In genomic region chr2:191051825-191052778, GRCh38 we compare ENCODE assay signal across 8 cellular contexts. TPM values are rescaled to one million over a fixed set of nuclear protein-coding genes. Genes with fewer than 3 reads are reported as not detected.
DNase-seq lines count a peak whose midpoint lies in the region; ATAC-seq, FAIRE-seq and TF ChIP-seq lines count a peak whose summit lies in the region.

No MANE protein-coding gene starts in this region.

- H3K36me3 ChIP-seq in gastroesophageal sphincter (no peaks in the 10 kb centered on the region), MG63 (no peaks in the 10 kb centered on the region)

- peak; percentile 80 for FAIRE-seq in TTC549 (lab: Jason Lieb, UNC)

- peaks cover 0 to 29% (median 7%) of the 10 kb centered on the region in 3 donors for H3K4me1 ChIP-seq in gastroesophageal sphincter

- H3K9me3 ChIP-seq in gastroesophageal sphincter (no peaks in the 10 kb centered on the region), MG63 (no peaks in the 10 kb centered on the region)

- WGBS in gastroesophageal sphincter (ENCODE audit: low coverage in 1 of 2), 2 donors: 18 to 29% methylated on average over 10 of the region's 10 CpGs

- H3K4me3 ChIP-seq in gastroesophageal sphincter (no peak overlapping the region), retinal pigment epithelial cell (ENCODE audit: low read length) (no peak overlapping the region), MG63 (no peak overlapping the region)

- TF ChIP-seq EP300 in gastroesophageal sphincter (IDR thresholded peaks at IDR 0.05): no peak

- TF ChIP-seq CTCF in gastroesophageal sphincter (IDR thresholded peaks at IDR 0.05) (peak; percentile 43 to 61 (median 58)), retinal pigment epithelial cell (conservative IDR thresholded peaks at IDR 0.05; ENCODE audit: low read depth, low read length) (peak; percentile 56)

- TF ChIP-seq POLR2A in gastroesophageal sphincter (IDR thresholded peaks at IDR 0.05): no peak

- H3K27me3 ChIP-seq in gastroesophageal sphincter: peaks cover 4% of the 10 kb centered on the region
- H3K27me3 ChIP-seq in MG63: no peaks in the 10 kb centered on the region

- ATAC-seq in GM21737 (IDR thresholded peaks at IDR 0.05; ENCODE audit: unreplicated experiment): peak; percentile 60
- peak; percentile 17 for ATAC-seq in gastroesophageal sphincter

- H3K27ac ChIP-seq in gastroesophageal sphincter: no peak overlapping the region

- DNase-seq in DMS53 (lab: John Stamatoyannopoulos, UW): peak; percentile 76
- peak; percentile 39 for DNase-seq in NCI-H1417 treated with DMSO at 0.1 percent for 48 hours (lab: John Stamatoyannopoulos, UW)
- DNase-seq in retinal pigment epithelial cell (ENCODE audit: low read depth): no peak
- DNase-seq in MG63: no peak
- DNase-seq in activated naive CD4-positive, alpha-beta T cell treated with Interleukin-2 at 50 U/mL for 16 hours: no peak

RNA-seq across cellular contexts. Expression of gene STAT1, which starts 38.1 kb away (rescaled TPM):
- total RNA-seq in gastroesophageal sphincter: 10 to 100 TPM; 47.0 to 59.9 (median 53.5) TPM
- total RNA-seq in MG63 (2014; rRNA removed; shearing (Covaris generic); ENCODE audit: low replicate concordance): 143 and 165 TPM in 2 replicates

Comparison
In these comparisons a context has a peak if more than half of its experiments do, and no peak if none do; other contexts are left out.
1. DNase-seq: peak in DMS53 (single experiment) and NCI-H1417 treated with DMSO at 0.1 percent for 48 hours (single experiment); none in retinal pigment epithelial cell (single experiment), MG63 (single experiment) and activated naive CD4-positive, alpha-beta T cell treated with Interleukin-2 at 50 U/mL for 16 hours (single experiment).